ENCODE assay signal across 7 cellular contexts in genomic region chr6:27392623-27393022, GRCh38.
"Had no signal": no experiment of that assay in that cellular context is flagged by ENCODE, and none has a peak within 500 bp of the region (broad histone marks: within the 10 kb centered on the region; RNA-seq: fewer than 3 reads in every experiment).

No MANE protein-coding gene starts in this region.

- H3K27ac ChIP-seq: GM23248, KMS-11 had no signal

- ATAC-seq: HCT116 had no signal

- DNase-seq: GM23248, GOT3, H7, KBM-7 had no signal

- H3K9me3 ChIP-seq: HAP-1 had no signal

- H3K4me3 ChIP-seq: GM23248, HAP-1 had no signal

- H3K4me1 ChIP-seq: HAP-1 had no signal

- H3K36me3 ChIP-seq: HAP-1 had no signal
